Comparison of ENCODE assay signal across 26 cellular contexts in the genomic region with DNA sequence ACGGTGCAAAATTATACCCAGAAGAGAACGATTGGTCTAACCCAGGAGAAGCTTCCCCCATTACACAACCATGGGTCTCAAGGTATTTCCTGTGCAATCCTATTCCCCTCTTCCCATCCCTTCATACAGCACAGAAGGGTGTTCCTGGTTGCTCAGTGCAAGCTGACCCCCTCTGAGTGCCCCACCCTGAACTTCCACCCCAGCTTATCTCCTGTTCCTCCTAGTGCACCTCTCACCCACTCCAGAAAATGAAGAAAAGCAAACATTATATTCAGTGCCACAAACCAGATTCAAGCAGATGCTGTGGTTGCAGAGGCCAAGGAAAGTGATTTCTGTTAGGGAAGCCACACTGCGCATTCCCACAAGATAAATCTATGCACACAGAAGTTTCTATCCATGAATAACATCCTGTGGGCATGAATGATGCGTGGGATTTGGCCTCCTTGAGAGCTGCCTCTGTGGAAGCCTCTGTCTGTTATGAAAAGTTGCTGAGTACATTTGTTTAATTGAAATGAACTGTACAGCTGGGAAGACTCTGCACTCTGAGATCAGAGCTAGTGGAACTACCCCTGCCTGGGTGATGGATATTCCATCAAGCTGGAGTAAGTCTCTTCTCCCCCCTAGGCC. TPM values are rescaled to one million over a fixed set of nuclear protein-coding genes. Genes with fewer than 3 reads are reported as not detected.
DNase-seq lines count a peak whose midpoint lies in the region; ATAC-seq and TF ChIP-seq lines count a peak whose summit lies in the region.
"Had no signal": no experiment of that assay in that cellular context is flagged by ENCODE, and none has a peak within 500 bp of the region (broad histone marks: within the 10 kb centered on the region; RNA-seq: fewer than 3 reads in every experiment).

No MANE protein-coding gene starts in this region.

- no peak overlapping the region for H3K27ac Mint-ChIP-seq in HFFc6
- H3K27ac Mint-ChIP-seq: activated B cell treated with CpG ODN at 0.5 μM for 24 hours; activated CD4-positive, alpha-beta memory T cell treated with anti-CD3 and anti-CD28 coated beads for 36 hours; dendritic cell treated with granulocyte-macrophage colony-stimulating factor and Interleukin-4, amounts not matched to agents 40 ng/mL and 50 ng/mL, for 4 days; stimulated activated memory B cell treated with anti-CD40 and anti-IgM and Interleukin-4, amounts not matched to agents 10 μg/mL and 1 μg/mL and 100 μg/mL, for 72 hours; T-helper 1 cell treated with Interleukin-12 subunit alpha and Interleukin-12 subunit beta and Interleukin-4 antibody, amounts not matched to agents 30 μg/mL and 1 μg/mL, for 36 hours had no signal

- no peak overlapping the region for H3K4me3 Mint-ChIP-seq in HFFc6
- H3K4me3 Mint-ChIP-seq: activated B cell treated with CpG ODN at 0.5 μM for 24 hours; activated CD4-positive, alpha-beta memory T cell treated with anti-CD3 and anti-CD28 coated beads for 36 hours; dendritic cell treated with granulocyte-macrophage colony-stimulating factor and Interleukin-4, amounts not matched to agents 40 ng/mL and 50 ng/mL, for 4 days; stimulated activated memory B cell treated with anti-CD40 and anti-IgM and Interleukin-4, amounts not matched to agents 10 μg/mL and 1 μg/mL and 100 μg/mL, for 72 hours; T-helper 1 cell treated with Interleukin-12 subunit alpha and Interleukin-12 subunit beta and Interleukin-4 antibody, amounts not matched to agents 30 μg/mL and 1 μg/mL, for 36 hours had no signal

- intact Hi-C loops in colonic mucosa (cut with DNase I) = no loop called here

- no peaks in the 10 kb centered on the region for H3K9me3 Mint-ChIP-seq in HFFc6
- H3K9me3 Mint-ChIP-seq: activated B cell treated with CpG ODN at 0.5 μM for 24 hours; activated CD4-positive, alpha-beta memory T cell treated with anti-CD3 and anti-CD28 coated beads for 36 hours; dendritic cell treated with granulocyte-macrophage colony-stimulating factor and Interleukin-4, amounts not matched to agents 40 ng/mL and 50 ng/mL, for 4 days; stimulated activated memory B cell treated with anti-CD40 and anti-IgM and Interleukin-4, amounts not matched to agents 10 μg/mL and 1 μg/mL and 100 μg/mL, for 72 hours; T-helper 1 cell treated with Interleukin-12 subunit alpha and Interleukin-12 subunit beta and Interleukin-4 antibody, amounts not matched to agents 30 μg/mL and 1 μg/mL, for 36 hours had no signal

- H3K9me3 ChIP-seq in colonic mucosa (no peaks in the 10 kb centered on the region), hepatocyte (ENCODE audit: low read depth) (no peaks in the 10 kb centered on the region)
- H3K9me3 ChIP-seq: ascending aorta, left lung, right atrium auricular region, thyroid gland had no signal

- 86% methylated on average over 2 of the region's 4 CpGs for WGBS in hepatocyte (ENCODE audit: low lambda C conversion rate, missing lambda C conversion rate)

- TF ChIP-seq CTCF in HFFc6 (IDR thresholded peaks at IDR 0.05) (no peak), colonic mucosa (IDR thresholded peaks at IDR 0.05) (no peak), hepatocyte (IDR thresholded peaks at IDR 0.05; ENCODE audit: poor library complexity) (no peak)

- H3K9ac ChIP-seq in colonic mucosa (ENCODE audit: low read depth in 2 of 2, low read length in 2 of 2) = peak overlapping the region in 1 of 2 donors; percentile 60

- no peaks in the 10 kb centered on the region for H3K36me3 Mint-ChIP-seq in HFFc6 (ENCODE audit: low read depth)
- H3K36me3 Mint-ChIP-seq: activated CD4-positive, alpha-beta memory T cell treated with anti-CD3 and anti-CD28 coated beads for 36 hours; stimulated activated memory B cell treated with anti-CD40 and anti-IgM and Interleukin-4, amounts not matched to agents 10 μg/mL and 1 μg/mL and 100 μg/mL, for 72 hours had no signal

- no peak overlapping the region for H2AFZ ChIP-seq in hepatocyte

- DNase-seq in HFFc6 = peak; percentile 24
- peak; percentile 75 for DNase-seq in colonic mucosa
- DNase-seq in middle frontal gyrus (ENCODE audit: extremely low spot score, low spot score) = peak; percentile 39
- DNase-seq in superior temporal gyrus (ENCODE audit: extremely low spot score) = peak; percentile 51
- no peak for DNase-seq in hepatocyte (ENCODE audit: low spot score)
- DNase-seq in RKO (ENCODE audit: low spot score) = no peak
- DNase-seq: activated B cell treated with CpG ODN at 0.5 μM for 24 hours; activated CD4-positive, alpha-beta memory T cell treated with anti-CD3 and anti-CD28 coated beads for 36 hours; activated naive CD4-positive, alpha-beta T cell treated with Interleukin-2 at 50 U/mL for 16 hours; activated T-cell treated with anti-CD3 and anti-CD28 coated beads, Interleukin-2, amount 50 U/mL, for 1 hour; left lung; NCI-H1417 treated with DMSO at 0.1 percent for 48 hours; NCI-H748 treated with DMSO at 0.1 percent for 48 hours; PC-3; SIG-M5; thyroid gland had no signal

- no peaks in the 10 kb centered on the region for H4K20me1 ChIP-seq in hepatocyte (ENCODE audit: insufficient read depth, poor library complexity, severe bottlenecking)

- ATAC-seq in GM18861 (IDR thresholded peaks at IDR 0.05; ENCODE audit: unreplicated experiment) = no peak
- ATAC-seq in HG02759 (IDR thresholded peaks at IDR 0.05; ENCODE audit: unreplicated experiment) = no peak
- ATAC-seq: left lung; PC-3; stimulated activated memory B cell treated with anti-CD40 and anti-IgM and Interleukin-4, amounts not matched to agents 10 μg/mL and 1 μg/mL and 100 μg/mL, for 72 hours had no signal

- H3K27ac ChIP-seq in colonic mucosa (peak overlapping the region; percentile 59), hepatocyte (no peak overlapping the region)
- H3K27ac ChIP-seq: ascending aorta, left lung, right atrium auricular region, thyroid gland had no signal

- H3K36me3 ChIP-seq in colonic mucosa (no peaks in the 10 kb centered on the region), hepatocyte (replicated peaks; ENCODE audit: insufficient read depth, low read depth) (no peaks in the 10 kb centered on the region)
- H3K36me3 ChIP-seq: ascending aorta, left lung, right atrium auricular region, thyroid gland had no signal

- H3K4me2 ChIP-seq in hepatocyte = no peak overlapping the region

- no peaks in the 10 kb centered on the region for H3K9me2 ChIP-seq in hepatocyte (replicated peaks; ENCODE audit: insufficient read depth)

- H3K4me1 Mint-ChIP-seq in HFFc6 (ENCODE audit: low read depth) = peaks cover 45% of the 10 kb centered on the region
- H3K4me1 Mint-ChIP-seq: activated B cell treated with CpG ODN at 0.5 μM for 24 hours; stimulated activated memory B cell treated with anti-CD40 and anti-IgM and Interleukin-4, amounts not matched to agents 10 μg/mL and 1 μg/mL and 100 μg/mL, for 72 hours had no signal

- H3K79me2 ChIP-seq in hepatocyte = no peaks in the 10 kb centered on the region

- H3K27me3 ChIP-seq in colonic mucosa (no peaks in the 10 kb centered on the region), hepatocyte (peaks cover 2% of the 10 kb centered on the region)
- H3K27me3 ChIP-seq: ascending aorta, left lung, right atrium auricular region, thyroid gland had no signal

- H3K4me1 ChIP-seq in colonic mucosa (no peaks in the 10 kb centered on the region), hepatocyte (ENCODE audit: insufficient read depth) (peaks cover 2% of the 10 kb centered on the region)
- H3K4me1 ChIP-seq: ascending aorta, left lung, right atrium auricular region had no signal

- H3K27me3 Mint-ChIP-seq in HFFc6 (ENCODE audit: insufficient read depth) = no peaks in the 10 kb centered on the region; the same call in 1 of the 2 replicates
- H3K27me3 Mint-ChIP-seq: activated CD4-positive, alpha-beta memory T cell treated with anti-CD3 and anti-CD28 coated beads for 36 hours had no signal

- H3K4me3 ChIP-seq in colonic mucosa (no peak overlapping the region), hepatocyte (no peak overlapping the region)
- H3K4me3 ChIP-seq: ascending aorta, left lung, right atrium auricular region, thyroid gland had no signal

RNA-seq across cellular contexts. Expression of a gene that starts 2.2 kb away (rescaled TPM):
- total RNA-seq in HFFc6 (2021; fragmentation: NEBNext Ultra II Directional; extraction: Animal tissue kit (Norgen Biotek cat#: 25700)) = not detected
- total RNA-seq in colonic mucosa (not detected), hepatocyte (0.27 TPM in 1 of 2 replicates, not detected in the other)
- polyA plus RNA-seq in hepatocyte = not detected in 2 replicates
- total RNA-seq: activated B cell treated with CpG ODN at 0.5 μM for 24 hours; activated CD4-positive, alpha-beta memory T cell treated with anti-CD3 and anti-CD28 coated beads for 36 hours; ascending aorta; endothelial cell of umbilical vein; mucosa of gallbladder; omental fat pad; PC-3; right atrium auricular region; thyroid gland had no signal
- polyA plus RNA-seq: endothelial cell of umbilical vein had no signal

RNA-seq across cellular contexts. Expression of a gene that starts 50.9 kb away (rescaled TPM):
- total RNA-seq in HFFc6 (2021; fragmentation: NEBNext Ultra II Directional; extraction: Animal tissue kit (Norgen Biotek cat#: 25700)) = under 1 TPM in 5 of 6 experiments, not detected in 1; 0.19 to 0.34 (median 0.23) TPM
- total RNA-seq in colonic mucosa (1 to 10 TPM; 1.1 to 2.6 TPM), hepatocyte (not detected in 2 replicates)
- polyA plus RNA-seq in hepatocyte = 0.52 TPM in 1 of 2 replicates, not detected in the other
- total RNA-seq: activated B cell treated with CpG ODN at 0.5 μM for 24 hours; activated CD4-positive, alpha-beta memory T cell treated with anti-CD3 and anti-CD28 coated beads for 36 hours; PC-3 had no signal

RNA-seq across cellular contexts. Expression of a gene that starts 54.1 kb away (rescaled TPM):
- total RNA-seq in HFFc6 (2021; fragmentation: NEBNext Ultra II Directional; extraction: Animal tissue kit (Norgen Biotek cat#: 25700)) = 1 to 10 TPM; 2.5 to 4.1 (median 3.3) TPM
- total RNA-seq in colonic mucosa = 10 to 100 TPM; 43.1 to 65.0 TPM
- total RNA-seq in hepatocyte = 0.24 and 0.90 TPM in 2 replicates
- 0.72 and 1.8 TPM in 2 replicates for polyA plus RNA-seq in hepatocyte
- total RNA-seq: activated B cell treated with CpG ODN at 0.5 μM for 24 hours; activated CD4-positive, alpha-beta memory T cell treated with anti-CD3 and anti-CD28 coated beads for 36 hours had no signal

Comparison
In these comparisons a context has a peak if more than half of its experiments do, and no peak if none do; other contexts are left out.
1. DNase-seq: peak in HFFc6 (single experiment), colonic mucosa (single experiment), middle frontal gyrus (single experiment) and superior temporal gyrus (single experiment); none in hepatocyte (single experiment) and RKO (single experiment).
2. RNA of a gene that starts 54.1 kb away (total RNA-seq): 43.1 to 65.0 TPM in colonic mucosa; 2.5 to 4.1 TPM in HFFc6 and 0.24 to 0.90 TPM in hepatocyte; every median in the first group is over 4 times any median in the second.